ENCODE assay signal across 8 cellular contexts in genomic region chr6:127118505-127119360, GRCh38. TPM values are rescaled to one million over a fixed set of nuclear protein-coding genes. Genes with fewer than 3 reads are reported as not detected.
DNase-seq lines count a peak whose midpoint lies in the region; ATAC-seq and TF ChIP-seq lines count a peak whose summit lies in the region.

RSPO3 (plus strand) TSS chr6:127118671; CDS start chr6:127119193, 522 bp downstream.

- H3K4me3 ChIP-seq in HFF-Myc (replicated peaks; ENCODE audit: low read depth, low read length): peak within 1 kb of the TSS; percentile 36
- peak within 1 kb of the TSS; percentile 40 to 41 for H3K4me3 ChIP-seq in esophagus (ENCODE audit: low read depth in 1 of 2, low read length in 2 of 2)

- H3K27me3 Mint-ChIP-seq in naive thymus-derived CD8-positive, alpha-beta T cell: peaks cover 31 to 96% (median 58%) of the 10 kb centered on the region in 5 donors

- no peaks in the 10 kb centered on the region for H3K36me3 Mint-ChIP-seq in naive thymus-derived CD8-positive, alpha-beta T cell

- peaks cover 4 to 6% of the 10 kb centered on the region in 2 donors for H3K4me1 ChIP-seq in esophagus (ENCODE audit: control insufficient read depth in 2 of 2, insufficient read depth in 2 of 2, low read length in 1 of 2)

- H3K27me3 ChIP-seq in esophagus (ENCODE audit: control insufficient read depth in 1 of 2, insufficient read depth in 2 of 2, low read length in 2 of 2): peaks cover 3 to 15% of the 10 kb centered on the region in 2 donors

- no peak within 1 kb of the TSS for H3K27ac Mint-ChIP-seq in naive thymus-derived CD8-positive, alpha-beta T cell

- H3K4me1 Mint-ChIP-seq in naive thymus-derived CD8-positive, alpha-beta T cell: peaks cover 8 to 29% (median 28%) of the 10 kb centered on the region in 4 donors

- WGBS in esophagus, 2 donors: 0 to 2% methylated on average over 44 to 67 of the region's 68 CpGs

- TF ChIP-seq CTCF in HFF-Myc (IDR thresholded peaks at IDR 0.05; ENCODE audit: low read depth, low read length, missing control alignments): no peak

- peak; percentile 5 for DNase-seq in NCI-H1694 (lab: John Stamatoyannopoulos, UW)
- no peak for DNase-seq in NCI-H1694 treated with DMSO at 0.1 percent for 48 hours (lab: John Stamatoyannopoulos, UW)
- DNase-seq in HFF-Myc (ENCODE audit: extremely low read depth, low read depth): no peak
- DNase-seq in naive thymus-derived CD8-positive, alpha-beta T cell: peak in 2 of 10 donors; percentile 1 to 5
- DNase-seq in effector CD4-positive, alpha-beta T cell: no peak

- H3K36me3 ChIP-seq in esophagus (ENCODE audit: control insufficient read depth in 2 of 2, insufficient read depth in 2 of 2, low read length in 1 of 2): no peaks in the 10 kb centered on the region

- H3K27ac ChIP-seq in esophagus (ENCODE audit: low read depth in 2 of 2, low read length in 1 of 2): peak within 1 kb of the TSS; percentile 22 to 34

- POLR2A ChIA-PET in naive thymus-derived CD8-positive, alpha-beta T cell (lab: Charles Lee): no interaction called here

- no peaks in the 10 kb centered on the region for H3K9me3 Mint-ChIP-seq in naive thymus-derived CD8-positive, alpha-beta T cell

- H3K4me3 Mint-ChIP-seq in naive thymus-derived CD8-positive, alpha-beta T cell: peak within 1 kb of the TSS; percentile 52 to 87 (median 76)

- H3K9me3 ChIP-seq in esophagus (ENCODE audit: control insufficient read depth in 2 of 2, insufficient read depth in 1 of 2, low read depth in 1 of 2, low read length in 1 of 2): no peaks in the 10 kb centered on the region

- peak; percentile 28 for ATAC-seq in SK-N-SH treated with all-trans-retinoic acid at 6 μM for 48 hours
- ATAC-seq in naive thymus-derived CD8-positive, alpha-beta T cell: no peak
- ATAC-seq in HG03565 (IDR thresholded peaks at IDR 0.05; ENCODE audit: unreplicated experiment): no peak

TF ChIP-seq in SK-N-SH treated with all-trans-retinoic acid at 6 μM for 48 hours, 23 proteins besides CTCF, POLR2A, EP300 and RAD21:
- TF ChIP-seq ARNTL (CRISPR knock-in tag; IDR thresholded peaks at IDR 0.05; ENCODE audit: borderline replicate concordance, low read depth): no peak
- TF ChIP-seq PPARA (CRISPR knock-in tag; IDR thresholded peaks at IDR 0.05; ENCODE audit: borderline replicate concordance): no peak
- TF ChIP-seq TOX (CRISPR knock-in tag; IDR thresholded peaks at IDR 0.05; ENCODE audit: borderline replicate concordance): no peak
- no peak for TF ChIP-seq ZC3H10 (CRISPR knock-in tag; IDR thresholded peaks at IDR 0.05)
- TF ChIP-seq ISL1 (CRISPR knock-in tag; IDR thresholded peaks at IDR 0.05): no peak
TF ChIP-seq in SK-N-SH treated with all-trans-retinoic acid at 6 μM for 48 hours: peak in this region for 0.

RNA-seq across cellular contexts. Expression of gene RSPO3, which starts in this region (rescaled TPM):
- 1 to 10 TPM; 1.9 to 2.3 TPM for polyA plus RNA-seq in esophagus
- total RNA-seq in naive thymus-derived CD8-positive, alpha-beta T cell: not detected
- not detected for polyA plus RNA-seq in naive thymus-derived CD8-positive, alpha-beta T cell
